Comparison of ENCODE assay signal across 17 cellular contexts in genomic region chr12:120078868-120079267, GRCh38. TPM values are rescaled to one million over a fixed set of nuclear protein-coding genes. Genes with fewer than 3 reads are reported as not detected.
DNase-seq lines count a peak whose midpoint lies in the region; ATAC-seq, FAIRE-seq and TF ChIP-seq lines count a peak whose summit lies in the region.
"Had no signal": no experiment of that assay in that cellular context is flagged by ENCODE, and none has a peak within 500 bp of the region (broad histone marks: within the 10 kb centered on the region; RNA-seq: fewer than 3 reads in every experiment).

No MANE protein-coding gene starts in this region.

- no peak overlapping the region for H3K56ac ChIP-seq in H1 (replicated peaks; ENCODE audit: insufficient read length, low read depth, low read length)

- no peak overlapping the region for H2AFZ ChIP-seq in H1 (ENCODE audit: low read length)

- POLR2A ChIA-PET in activated CD4-positive, alpha-beta T cell treated with anti-CD3 and anti-CD28 coated beads for 36 hours (lab: Charles Lee), result interaction anchor here (0.7 kb wide), 1 partner anchor 44 kb away, joined by 3 read pairs; no protein-coding TSS in a partner anchor
- POLR2A ChIA-PET in H1 (lab: Charles Lee; ENCODE audit: partially characterized antibody), result interaction anchor here (1.0 to 1.7 kb wide), 2 partner anchors 21 to 214 kb away, joined by 3 to 4 read pairs; partner anchors contain the start of gene RNU4-1

- DNase-seq in activated CD4-positive, alpha-beta T cell treated with anti-CD3 and anti-CD28 coated beads for 36 hours, result no peak
- no peak for DNase-seq in activated CD4-positive, alpha-beta T cell treated with anti-CD3 and anti-CD28 coated beads, Interleukin-2, amount 50 U/mL, for 48 hours
- DNase-seq in RPMI8226 (peak; percentile 65), H1 (ENCODE audit: low read depth in 1 of 2, low spot score in 2 of 2) (no peak), NCI-H524 treated with DMSO at 0.1 percent for 48 hours (lab: John Stamatoyannopoulos, UW) (no peak), COLO668 (lab: John Stamatoyannopoulos, UW; ENCODE audit: unreplicated experiment) (no peak)
- DNase-seq: activated CD4-positive, CD25-positive, alpha-beta regulatory T cell; activated gamma-delta T cell treated with Interleukin-2 at 50 U/mL for 16 hours; cerebellar nuclear complex; DMS 273 treated with DMSO at 0.1 percent for 48 hours; NCI-H2029 treated with DMSO at 0.1 percent for 48 hours had no signal

- H3K27ac ChIP-seq in H1 (ENCODE audit: low read depth, low read length), result no peak overlapping the region
- peak overlapping the region in 19 of 21 experiments; percentile 20 to 84 (median 71) for H3K27ac ChIP-seq in skin epidermis
- H3K27ac ChIP-seq: thoracic aorta had no signal

- TF ChIP-seq EP300 in H1 (IDR thresholded peaks at IDR 0.05; ENCODE audit: borderline replicate concordance in 1 of 2, low read depth in 2 of 2, low read length in 2 of 2), result no peak

- H3K4me2 ChIP-seq in H1 (ENCODE audit: insufficient read depth in 1 of 2, low read depth in 2 of 2, low read length in 2 of 2), result no peak overlapping the region
- H3K4me2 ChIP-seq: smooth muscle cell had no signal

- WGBS in H1 (ENCODE audit: extremely low coverage in 1 of 2, insufficient coverage in 1 of 2, insufficient read length in 1 of 2, insufficient replicate concordance in 2 of 2, low coverage in 1 of 2, low lambda C conversion rate in 2 of 2, missing lambda C conversion rate in 1 of 2), 2 experiments, result 87% methylated on average over 5 of the region's 5 CpGs; no CpG with 5 or more reads in 1 of the 2 experiments

- FAIRE-seq in H1 (lab: Jason Lieb, UNC), result no peak
- FAIRE-seq: A204.1 had no signal

- H3K9me3 ChIP-seq in H1 (ENCODE audit: insufficient read depth in 2 of 2, low read depth in 1 of 2, low read length in 1 of 2), result no peaks in the 10 kb centered on the region
- H3K9me3 ChIP-seq: thoracic aorta had no signal

- no peak for ATAC-seq in activated CD4-positive, alpha-beta T cell treated with anti-CD3 and anti-CD28 coated beads for 36 hours
- ATAC-seq in GM19023 (IDR thresholded peaks at IDR 0.05; ENCODE audit: unreplicated experiment), result no peak

- peak overlapping the region; percentile 12; the same call in 1 of the 2 replicates for H2BK5ac ChIP-seq in H1 (ENCODE audit: low read depth, low read length)

- no peak overlapping the region for H3K14ac ChIP-seq in H1 (ENCODE audit: insufficient read length)

- no peak for TF ChIP-seq RAD21 in H1 (IDR thresholded peaks at IDR 0.05 in 1 of 2, conservative IDR thresholded peaks at IDR 0.05 in 1 of 2; ENCODE audit: low read depth in 2 of 2, low read length in 2 of 2)

- H3K9ac ChIP-seq in H1 (replicated peaks in 1 of 4; ENCODE audit: extremely low read depth in 1 of 4, low read depth in 3 of 4, low read length in 3 of 4), result no peak overlapping the region

- H3K27me3 Mint-ChIP-seq in activated CD4-positive, alpha-beta T cell treated with anti-CD3 and anti-CD28 coated beads for 36 hours, result no peaks in the 10 kb centered on the region

- H3K4me3 ChIP-seq in H1 (ENCODE audit: extremely low read depth in 1 of 4, insufficient read depth in 2 of 4, low read depth in 3 of 4, low read length in 4 of 4) (no peak overlapping the region), skin epidermis (no peak overlapping the region)
- H3K4me3 ChIP-seq: lung, smooth muscle cell, thoracic aorta had no signal

- no peak overlapping the region for H2BK120ac ChIP-seq in H1 (replicated peaks; ENCODE audit: low read depth, low read length)

- no peak overlapping the region for H2BK12ac ChIP-seq in H1 (ENCODE audit: low read depth, low read length)

- peaks cover 24% of the 10 kb centered on the region for H3K4me1 Mint-ChIP-seq in activated CD4-positive, alpha-beta T cell treated with anti-CD3 and anti-CD28 coated beads for 36 hours

- H3K18ac ChIP-seq in H1 (ENCODE audit: extremely low read depth, low read length), result no peak overlapping the region

- H3K36me3 Mint-ChIP-seq in activated CD4-positive, alpha-beta T cell treated with anti-CD3 and anti-CD28 coated beads for 36 hours (ENCODE audit: low read depth), result peaks cover 56% of the 10 kb centered on the region

- H4K20me1 ChIP-seq in H1 (replicated peaks in 1 of 2; ENCODE audit: control insufficient read depth in 1 of 2, insufficient read depth in 2 of 2, low read length in 2 of 2), result peaks cover 0 to 2% of the 10 kb centered on the region in 2 experiments

- H2BK15ac ChIP-seq in H1 (ENCODE audit: low read length), result no peak overlapping the region

- no peak overlapping the region for H4K8ac ChIP-seq in H1 (ENCODE audit: extremely low read depth, insufficient read depth, low read length)

- no peak overlapping the region for H4K91ac ChIP-seq in H1 (replicated peaks; ENCODE audit: insufficient read length, low read length)

- no peak overlapping the region for H2BK20ac ChIP-seq in H1 (ENCODE audit: low read length)

- H3K4ac ChIP-seq in H1 (replicated peaks; ENCODE audit: insufficient read length, low read depth, low read length), result no peak overlapping the region

- no peak overlapping the region for H3K23ac ChIP-seq in H1 (ENCODE audit: insufficient read length)

- no peak overlapping the region for H2AK5ac ChIP-seq in H1 (ENCODE audit: low read depth, low read length)

- CTCF ChIA-PET in activated CD4-positive, alpha-beta T cell treated with anti-CD3 and anti-CD28 coated beads for 36 hours (lab: Charles Lee), result interaction anchor here (0.9 to 1.4 kb wide), 3 partner anchors 8 to 84 kb away, joined by 3 to 6 read pairs (median 4); no protein-coding TSS in a partner anchor
- CTCF ChIA-PET in H1 (lab: Charles Lee; ENCODE audit: partially characterized antibody), result interaction anchor here (0.9 to 1.7 kb wide), 6 partner anchors 8 to 120 kb away, joined by 3 to 6 read pairs (median 4); no protein-coding TSS in a partner anchor

- peak overlapping the region; percentile 55 for H3K27ac Mint-ChIP-seq in activated CD4-positive, alpha-beta T cell treated with anti-CD3 and anti-CD28 coated beads for 36 hours

- intact Hi-C loops in activated CD4-positive, alpha-beta T cell treated with anti-CD3 and anti-CD28 coated beads for 36 hours (cut with DNase I, micrococcal nuclease), result no loop called here

- H3K4me3 Mint-ChIP-seq in activated CD4-positive, alpha-beta T cell treated with anti-CD3 and anti-CD28 coated beads for 36 hours, result no peak overlapping the region

- H3K9me3 Mint-ChIP-seq in activated CD4-positive, alpha-beta T cell treated with anti-CD3 and anti-CD28 coated beads for 36 hours (ENCODE audit: low read depth), result no peaks in the 10 kb centered on the region

- H3K36me3 ChIP-seq in H1 (ENCODE audit: control insufficient read depth in 2 of 4, insufficient read depth in 4 of 4, low read length in 3 of 4), result no peaks in the 10 kb centered on the region
- H3K36me3 ChIP-seq: thoracic aorta had no signal

- H3K4me1 ChIP-seq in H1 (replicated peaks in 1 of 4; ENCODE audit: control insufficient read depth in 3 of 4, insufficient read depth in 4 of 4, low read length in 3 of 4), result no peaks in the 10 kb centered on the region

- H3K79me1 ChIP-seq in H1 (ENCODE audit: low read depth, low read length), result no peaks in the 10 kb centered on the region

- TF ChIP-seq CTCF in H1 (IDR thresholded peaks at IDR 0.05; ENCODE audit: control extremely low read depth in 1 of 3, insufficient read depth in 1 of 3, low read depth in 1 of 3, low read length in 3 of 3), result no peak

- H4K5ac ChIP-seq in H1 (ENCODE audit: insufficient read length, low read depth, low read length), result no peak overlapping the region

- H3K79me2 ChIP-seq in H1 (ENCODE audit: control insufficient read depth in 1 of 2, insufficient read depth in 2 of 2, low read length in 2 of 2), result no peaks in the 10 kb centered on the region

- TF ChIP-seq POLR2A in H1 (IDR thresholded peaks at IDR 0.05; ENCODE audit: control extremely low read depth in 1 of 2, low read depth in 2 of 2, low read length in 2 of 2), result no peak

- H3K23me2 ChIP-seq in H1 (ENCODE audit: low read depth, low read length), result no peaks in the 10 kb centered on the region

- no peaks in the 10 kb centered on the region for H3K27me3 ChIP-seq in H1 (replicated peaks in 1 of 4; ENCODE audit: control insufficient read depth in 3 of 4, extremely low read depth in 1 of 4, insufficient read depth in 3 of 4, low read length in 3 of 4)

TF ChIP-seq in H1, 55 proteins besides CTCF, POLR2A, EP300 and RAD21 (continues in another document):
- TF ChIP-seq JUN (IDR thresholded peaks at IDR 0.05; ENCODE audit: low read depth, low read length) (no peak), SP4 (IDR thresholded peaks at IDR 0.05; ENCODE audit: low read length) (no peak), SP2 (IDR thresholded peaks at IDR 0.05; ENCODE audit: low read length) (no peak), RFX5 (IDR thresholded peaks at IDR 0.05; ENCODE audit: borderline replicate concordance, low read depth, low read length) (no peak), USF2 (IDR thresholded peaks at IDR 0.05; ENCODE audit: low read length) (no peak)
- TF ChIP-seq, protein P1, sequence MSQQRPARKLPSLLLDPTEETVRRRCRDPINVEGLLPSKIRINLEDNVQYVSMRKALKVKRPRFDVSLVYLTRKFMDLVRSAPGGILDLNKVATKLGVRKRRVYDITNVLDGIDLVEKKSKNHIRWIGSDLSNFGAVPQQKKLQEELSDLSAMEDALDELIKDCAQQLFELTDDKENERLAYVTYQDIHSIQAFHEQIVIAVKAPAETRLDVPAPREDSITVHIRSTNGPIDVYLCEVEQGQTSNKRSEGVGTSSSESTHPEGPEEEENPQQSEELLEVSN (IDR thresholded peaks at IDR 0.05), result no peak

RNA-seq across cellular contexts. Expression of gene RAB35, which starts 37.7 kb away (rescaled TPM):
- total RNA-seq in activated CD4-positive, alpha-beta T cell treated with anti-CD3 and anti-CD28 coated beads for 36 hours, result 10 to 100 TPM; 58.4 to 63.2 TPM
- 39.0 and 45.7 TPM in 2 replicates for total RNA-seq in H1 (2021; fragmentation: NEBNext Ultra II Directional; extraction: Animal tissue kit (Norgen Biotek cat#: 25700))
- 33.4 and 45.8 TPM in 2 replicates for polyA plus RNA-seq in H1 (2011; rRNA removed)
- 29.0 TPM for polyA plus RNA-seq in H1 (2011; cell fraction: cytosol; rRNA removed)
- 37.5 TPM for polyA plus RNA-seq in H1 (2011; cell fraction: nucleus; rRNA removed)
- 35.9 to 43.8 TPM (median 40.9 TPM) in 4 replicates for polyA plus RNA-seq in H1 (2012, experiment 1 of 2)
- 38.3 TPM for polyA plus RNA-seq in H1 (2012, experiment 2 of 2)
- 27.7 TPM for polyA plus RNA-seq in H1 (2013, experiment 1 of 2)
- 29.3 TPM for polyA plus RNA-seq in H1 (2013, experiment 2 of 2)
- 34.0 and 46.0 TPM in 2 replicates for polyA minus RNA-seq in H1 (2011; rRNA and poly(A)+ RNA removed)
- 16.2 TPM for polyA minus RNA-seq in H1 (2011; cell fraction: cytosol; rRNA and poly(A)+ RNA removed)
- polyA minus RNA-seq in H1 (2011; cell fraction: nucleus; rRNA and poly(A)+ RNA removed), result 12.0 TPM
